ENCODE assay signal across 1 cellular context in the genomic region with DNA sequence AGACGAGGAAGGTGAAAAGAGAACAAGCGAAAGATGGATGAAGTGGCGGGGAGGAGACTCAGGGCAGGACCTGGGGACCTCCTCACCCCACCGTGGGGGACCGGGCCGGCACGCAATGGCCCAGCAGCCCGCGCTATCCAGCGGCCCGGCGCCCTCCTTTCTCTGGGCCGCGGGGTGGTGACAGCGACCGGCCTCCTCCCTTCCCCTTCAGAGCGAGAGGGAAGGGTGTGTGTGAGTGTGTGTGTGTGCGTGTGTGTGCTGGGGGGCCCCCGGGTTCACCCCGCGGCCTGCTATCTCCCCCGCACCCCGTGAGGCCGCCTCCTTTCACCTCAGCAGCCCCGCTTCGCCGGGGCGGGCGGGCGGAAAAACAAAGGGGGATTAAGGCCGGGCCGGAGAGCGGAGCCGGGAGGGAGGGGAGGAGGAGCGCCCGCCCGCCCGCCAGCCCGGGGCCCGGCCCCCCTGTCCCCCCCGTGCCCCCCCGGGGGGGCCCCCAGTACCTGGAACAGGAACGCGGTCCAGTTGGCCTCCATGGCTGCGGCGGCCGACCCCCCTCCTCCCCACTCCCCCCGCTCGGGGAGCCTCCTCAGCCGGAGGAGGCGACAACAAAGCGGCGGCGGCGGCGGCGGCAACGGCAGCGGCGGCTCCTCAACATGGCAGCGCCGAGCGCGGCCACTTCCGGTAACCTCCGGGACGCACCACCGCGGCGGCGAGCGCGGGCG.
TF ChIP-seq lines count a peak whose summit lies in the region.

Gene VEZF1, minus strand, starts transcription at position 673 of the 719 bp plus-strand sequence. Its CDS starts 143 bp downstream, at position 530.

TF ChIP-seq in HepG2, 621 proteins besides CTCF, POLR2A, EP300 and RAD21 (continued from another document and continues in another):
- TF ChIP-seq TFAP4 (IDR thresholded peaks at IDR 0.05; ENCODE audit: borderline replicate concordance, low read depth) = no peak
- TF ChIP-seq, protein P1, sequence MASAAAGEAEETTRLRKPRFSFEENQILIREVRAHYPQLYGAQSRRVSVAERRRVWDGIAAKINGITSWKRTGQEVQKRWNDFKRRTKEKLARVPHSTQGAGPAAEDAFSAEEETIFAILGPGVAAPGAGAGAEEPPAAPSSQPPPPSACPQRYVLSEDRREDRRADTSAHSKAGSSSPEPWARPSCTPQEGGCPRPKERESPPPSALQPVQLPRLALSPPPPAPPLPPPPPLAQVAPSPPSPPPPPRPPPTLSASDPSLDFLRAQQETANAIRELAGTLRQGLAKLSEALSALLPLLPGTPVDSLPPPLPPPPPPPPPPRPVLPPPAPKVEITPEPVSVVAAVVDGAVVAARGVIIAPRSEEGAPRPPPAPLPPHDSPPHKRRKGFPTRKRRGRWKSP (CRISPR knock-in tag; IDR thresholded peaks at IDR 0.05) = 0 out of 2 replicates have a peak, but pooled peaks have one; percentile 41
- TF ChIP-seq, protein P2, sequence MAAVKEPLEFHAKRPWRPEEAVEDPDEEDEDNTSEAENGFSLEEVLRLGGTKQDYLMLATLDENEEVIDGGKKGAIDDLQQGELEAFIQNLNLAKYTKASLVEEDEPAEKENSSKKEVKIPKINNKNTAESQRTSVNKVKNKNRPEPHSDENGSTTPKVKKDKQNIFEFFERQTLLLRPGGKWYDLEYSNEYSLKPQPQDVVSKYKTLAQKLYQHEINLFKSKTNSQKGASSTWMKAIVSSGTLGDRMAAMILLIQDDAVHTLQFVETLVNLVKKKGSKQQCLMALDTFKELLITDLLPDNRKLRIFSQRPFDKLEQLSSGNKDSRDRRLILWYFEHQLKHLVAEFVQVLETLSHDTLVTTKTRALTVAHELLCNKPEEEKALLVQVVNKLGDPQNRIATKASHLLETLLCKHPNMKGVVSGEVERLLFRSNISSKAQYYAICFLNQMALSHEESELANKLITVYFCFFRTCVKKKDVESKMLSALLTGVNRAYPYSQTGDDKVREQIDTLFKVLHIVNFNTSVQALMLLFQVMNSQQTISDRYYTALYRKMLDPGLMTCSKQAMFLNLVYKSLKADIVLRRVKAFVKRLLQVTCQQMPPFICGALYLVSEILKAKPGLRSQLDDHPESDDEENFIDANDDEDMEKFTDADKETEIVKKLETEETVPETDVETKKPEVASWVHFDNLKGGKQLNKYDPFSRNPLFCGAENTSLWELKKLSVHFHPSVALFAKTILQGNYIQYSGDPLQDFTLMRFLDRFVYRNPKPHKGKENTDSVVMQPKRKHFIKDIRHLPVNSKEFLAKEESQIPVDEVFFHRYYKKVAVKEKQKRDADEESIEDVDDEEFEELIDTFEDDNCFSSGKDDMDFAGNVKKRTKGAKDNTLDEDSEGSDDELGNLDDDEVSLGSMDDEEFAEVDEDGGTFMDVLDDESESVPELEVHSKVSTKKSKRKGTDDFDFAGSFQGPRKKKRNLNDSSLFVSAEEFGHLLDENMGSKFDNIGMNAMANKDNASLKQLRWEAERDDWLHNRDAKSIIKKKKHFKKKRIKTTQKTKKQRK (IDR thresholded peaks at IDR 0.05; ENCODE audit: low read length) = no peak
- peak; percentile 43; the same call in 1 of the 2 replicates for TF ChIP-seq ZBTB26 (CRISPR knock-in tag; IDR thresholded peaks at IDR 0.05; ENCODE audit: borderline replicate concordance)
- TF ChIP-seq HOXA5 (CRISPR knock-in tag; IDR thresholded peaks at IDR 0.05) = peak; percentile 76; the same call in 1 of the 2 replicates
- TF ChIP-seq, protein P3, sequence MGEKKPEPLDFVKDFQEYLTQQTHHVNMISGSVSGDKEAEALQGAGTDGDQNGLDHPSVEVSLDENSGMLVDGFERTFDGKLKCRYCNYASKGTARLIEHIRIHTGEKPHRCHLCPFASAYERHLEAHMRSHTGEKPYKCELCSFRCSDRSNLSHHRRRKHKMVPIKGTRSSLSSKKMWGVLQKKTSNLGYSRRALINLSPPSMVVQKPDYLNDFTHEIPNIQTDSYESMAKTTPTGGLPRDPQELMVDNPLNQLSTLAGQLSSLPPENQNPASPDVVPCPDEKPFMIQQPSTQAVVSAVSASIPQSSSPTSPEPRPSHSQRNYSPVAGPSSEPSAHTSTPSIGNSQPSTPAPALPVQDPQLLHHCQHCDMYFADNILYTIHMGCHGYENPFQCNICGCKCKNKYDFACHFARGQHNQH (CRISPR knock-in tag; IDR thresholded peaks at IDR 0.05) = no peak
- peak; percentile 89 for TF ChIP-seq ZFY (CRISPR knock-in tag; IDR thresholded peaks at IDR 0.05)
- peak; percentile 42; the same call in 1 of the 2 replicates for TF ChIP-seq TEF (CRISPR knock-in tag; IDR thresholded peaks at IDR 0.05)
- peak; percentile 59; the same call in 1 of the 2 replicates for TF ChIP-seq ZNF263 (CRISPR knock-in tag; IDR thresholded peaks at IDR 0.05)
- peak; percentile 63; the same call in 1 of the 2 replicates for TF ChIP-seq MEIS1 (CRISPR knock-in tag; IDR thresholded peaks at IDR 0.05; ENCODE audit: borderline replicate concordance)
- no peak for TF ChIP-seq NFIB (CRISPR knock-in tag; IDR thresholded peaks at IDR 0.05; ENCODE audit: borderline replicate concordance)
- TF ChIP-seq PHF8 (CRISPR knock-in tag; IDR thresholded peaks at IDR 0.05) = peak; percentile 85
- TF ChIP-seq ZSCAN21 (CRISPR knock-in tag; IDR thresholded peaks at IDR 0.05; ENCODE audit: borderline replicate concordance) = peak; percentile 40; the same call in 1 of the 2 replicates
- peak; percentile 42; the same call in 1 of the 2 replicates for TF ChIP-seq ZNF136 (CRISPR knock-in tag; IDR thresholded peaks at IDR 0.05; ENCODE audit: low read depth)
- TF ChIP-seq ZNF10 (CRISPR knock-in tag; IDR thresholded peaks at IDR 0.05; ENCODE audit: borderline replicate concordance, low read depth) = no peak
- TF ChIP-seq ELF4 (CRISPR knock-in tag; IDR thresholded peaks at IDR 0.05; ENCODE audit: borderline replicate concordance) = no peak; the same call in 1 of the 2 replicates
- TF ChIP-seq MXD3 (CRISPR knock-in tag; IDR thresholded peaks at IDR 0.05) = peak; percentile 78
- TF ChIP-seq ZBTB46 (CRISPR knock-in tag; IDR thresholded peaks at IDR 0.05; ENCODE audit: borderline replicate concordance) = peak; percentile 75; the same call in 1 of the 2 replicates
- TF ChIP-seq LCORL (IDR thresholded peaks at IDR 0.05) = no peak
- TF ChIP-seq LCORL (CRISPR knock-in tag; IDR thresholded peaks at IDR 0.05) = no peak; the same call in 1 of the 2 replicates
- TF ChIP-seq, protein P4, sequence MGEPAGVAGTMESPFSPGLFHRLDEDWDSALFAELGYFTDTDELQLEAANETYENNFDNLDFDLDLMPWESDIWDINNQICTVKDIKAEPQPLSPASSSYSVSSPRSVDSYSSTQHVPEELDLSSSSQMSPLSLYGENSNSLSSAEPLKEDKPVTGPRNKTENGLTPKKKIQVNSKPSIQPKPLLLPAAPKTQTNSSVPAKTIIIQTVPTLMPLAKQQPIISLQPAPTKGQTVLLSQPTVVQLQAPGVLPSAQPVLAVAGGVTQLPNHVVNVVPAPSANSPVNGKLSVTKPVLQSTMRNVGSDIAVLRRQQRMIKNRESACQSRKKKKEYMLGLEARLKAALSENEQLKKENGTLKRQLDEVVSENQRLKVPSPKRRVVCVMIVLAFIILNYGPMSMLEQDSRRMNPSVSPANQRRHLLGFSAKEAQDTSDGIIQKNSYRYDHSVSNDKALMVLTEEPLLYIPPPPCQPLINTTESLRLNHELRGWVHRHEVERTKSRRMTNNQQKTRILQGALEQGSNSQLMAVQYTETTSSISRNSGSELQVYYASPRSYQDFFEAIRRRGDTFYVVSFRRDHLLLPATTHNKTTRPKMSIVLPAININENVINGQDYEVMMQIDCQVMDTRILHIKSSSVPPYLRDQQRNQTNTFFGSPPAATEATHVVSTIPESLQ (CRISPR knock-in tag; conservative IDR thresholded peaks at IDR 0.05) = no peak
- 0 out of 2 replicates have a peak, but pooled peaks have one; percentile 30 for TF ChIP-seq TP53 (CRISPR knock-in tag; conservative IDR thresholded peaks at IDR 0.05)
- peak; percentile 58 for TF ChIP-seq ZNF143 (CRISPR knock-in tag; IDR thresholded peaks at IDR 0.05)
- TF ChIP-seq ZBTB7A (CRISPR knock-in tag; IDR thresholded peaks at IDR 0.05) = peak; percentile 45; the same call in 1 of the 2 replicates
- peak; percentile 57; the same call in 1 of the 2 replicates for TF ChIP-seq KDM2A (CRISPR knock-in tag; IDR thresholded peaks at IDR 0.05; ENCODE audit: borderline replicate concordance, low read depth)
- TF ChIP-seq, protein P5, sequence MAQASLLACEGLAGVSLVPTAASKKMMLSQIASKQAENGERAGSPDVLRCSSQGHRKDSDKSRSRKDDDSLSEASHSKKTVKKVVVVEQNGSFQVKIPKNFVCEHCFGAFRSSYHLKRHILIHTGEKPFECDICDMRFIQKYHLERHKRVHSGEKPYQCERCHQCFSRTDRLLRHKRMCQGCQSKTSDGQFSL (CRISPR knock-in tag; IDR thresholded peaks at IDR 0.05) = peak; percentile 35; the same call in 1 of the 2 replicates
- TF ChIP-seq, protein P6, sequence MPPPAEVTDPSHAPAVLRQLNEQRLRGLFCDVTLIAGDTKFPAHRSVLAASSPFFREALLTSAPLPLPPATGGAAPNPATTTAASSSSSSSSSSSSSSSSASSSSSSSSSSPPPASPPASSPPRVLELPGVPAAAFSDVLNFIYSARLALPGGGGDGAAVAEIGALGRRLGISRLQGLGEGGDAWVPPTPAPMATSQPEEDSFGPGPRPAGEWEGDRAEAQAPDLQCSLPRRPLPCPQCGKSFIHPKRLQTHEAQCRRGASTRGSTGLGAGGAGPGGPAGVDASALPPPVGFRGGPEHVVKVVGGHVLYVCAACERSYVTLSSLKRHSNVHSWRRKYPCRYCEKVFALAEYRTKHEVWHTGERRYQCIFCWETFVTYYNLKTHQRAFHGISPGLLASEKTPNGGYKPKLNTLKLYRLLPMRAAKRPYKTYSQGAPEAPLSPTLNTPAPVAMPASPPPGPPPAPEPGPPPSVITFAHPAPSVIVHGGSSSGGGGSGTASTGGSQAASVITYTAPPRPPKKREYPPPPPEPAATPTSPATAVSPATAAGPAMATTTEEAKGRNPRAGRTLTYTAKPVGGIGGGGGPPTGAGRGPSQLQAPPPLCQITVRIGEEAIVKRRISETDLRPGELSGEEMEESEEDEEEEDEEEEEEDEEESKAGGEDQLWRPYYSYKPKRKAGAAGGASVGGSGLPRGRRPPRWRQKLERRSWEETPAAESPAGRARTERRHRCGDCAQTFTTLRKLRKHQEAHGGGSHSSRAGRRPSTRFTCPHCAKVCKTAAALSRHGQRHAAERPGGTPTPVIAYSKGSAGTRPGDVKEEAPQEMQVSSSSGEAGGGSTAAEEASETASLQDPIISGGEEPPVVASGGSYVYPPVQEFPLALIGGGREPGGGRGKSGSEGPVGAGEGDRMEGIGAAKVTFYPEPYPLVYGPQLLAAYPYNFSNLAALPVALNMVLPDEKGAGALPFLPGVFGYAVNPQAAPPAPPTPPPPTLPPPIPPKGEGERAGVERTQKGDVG (CRISPR knock-in tag; IDR thresholded peaks at IDR 0.05; ENCODE audit: borderline replicate concordance) = 0 out of 2 replicates have a peak, but pooled peaks have one; percentile 41
- peak; percentile 66 for TF ChIP-seq HOXD1 (CRISPR knock-in tag; IDR thresholded peaks at IDR 0.05)
- TF ChIP-seq, protein P7, sequence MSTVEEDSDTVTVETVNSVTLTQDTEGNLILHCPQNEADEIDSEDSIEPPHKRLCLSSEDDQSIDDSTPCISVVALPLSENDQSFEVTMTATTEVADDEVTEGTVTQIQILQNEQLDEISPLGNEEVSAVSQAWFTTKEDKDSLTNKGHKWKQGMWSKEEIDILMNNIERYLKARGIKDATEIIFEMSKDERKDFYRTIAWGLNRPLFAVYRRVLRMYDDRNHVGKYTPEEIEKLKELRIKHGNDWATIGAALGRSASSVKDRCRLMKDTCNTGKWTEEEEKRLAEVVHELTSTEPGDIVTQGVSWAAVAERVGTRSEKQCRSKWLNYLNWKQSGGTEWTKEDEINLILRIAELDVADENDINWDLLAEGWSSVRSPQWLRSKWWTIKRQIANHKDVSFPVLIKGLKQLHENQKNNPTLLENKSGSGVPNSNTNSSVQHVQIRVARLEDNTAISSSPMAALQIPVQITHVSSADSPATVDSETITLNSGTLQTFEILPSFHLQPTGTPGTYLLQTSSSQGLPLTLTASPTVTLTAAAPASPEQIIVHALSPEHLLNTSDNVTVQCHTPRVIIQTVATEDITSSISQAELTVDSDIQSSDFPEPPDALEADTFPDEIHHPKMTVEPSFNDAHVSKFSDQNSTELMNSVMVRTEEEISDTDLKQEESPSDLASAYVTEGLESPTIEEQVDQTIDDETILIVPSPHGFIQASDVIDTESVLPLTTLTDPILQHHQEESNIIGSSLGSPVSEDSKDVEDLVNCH (CRISPR knock-in tag; IDR thresholded peaks at IDR 0.05) = no peak
